32 cellular contexts compared by ENCODE assay signal in genomic region chr7:26560857-26561256, GRCh38.
"Had no signal": no experiment of that assay in that cellular context is flagged by ENCODE, and none has a peak within 500 bp of the region (broad histone marks: within the 10 kb centered on the region; RNA-seq: fewer than 3 reads in every experiment).

No MANE protein-coding gene starts in this region.

- ATAC-seq: activated CD4-positive, CD25-positive, alpha-beta regulatory T cell treated with anti-CD3 and anti-CD28 coated beads, Interleukin-2, amount 50 U/mL, for 24 hours; activated CD8-positive, alpha-beta T cell treated with anti-CD3 and anti-CD28 coated beads for 36 hours; activated T-cell treated with anti-CD3 and anti-CD28 coated beads, Interleukin-2, amount 50 U/mL, for 4 hours; activated T-helper 17 cell treated with anti-CD3 and anti-CD28 coated beads, Interleukin-2, amount 50 U/mL, for 72 hours; esophagus mucosa; heart left ventricle had no signal

- H3K27ac Mint-ChIP-seq: activated B cell treated with CpG ODN at 0.5 μM for 24 hours; activated CD8-positive, alpha-beta T cell treated with anti-CD3 and anti-CD28 coated beads for 36 hours; activated naive CD8-positive, alpha-beta T cell; activated T-helper 17 cell treated with anti-CD3 and anti-CD28 coated beads, Interleukin-2, amount 50 U/mL, for 72 hours; dendritic cell treated with granulocyte-macrophage colony-stimulating factor and Interleukin-4, amounts not matched to agents 40 ng/mL and 50 ng/mL, for 4 days; endodermal cell had no signal

- H3K27me3 ChIP-seq: cardiac muscle cell had no signal

- H3K9me3 Mint-ChIP-seq: activated CD8-positive, alpha-beta T cell treated with anti-CD3 and anti-CD28 coated beads for 36 hours; activated T-cell treated with anti-CD3 and anti-CD28 coated beads, Interleukin-2, amount 50 U/mL, for 4 hours; activated T-helper 17 cell treated with anti-CD3 and anti-CD28 coated beads, Interleukin-2, amount 50 U/mL, for 72 hours; dendritic cell treated with granulocyte-macrophage colony-stimulating factor and Interleukin-4, amounts not matched to agents 40 ng/mL and 50 ng/mL, for 4 days; endodermal cell had no signal

- FAIRE-seq: astrocyte, frontal cortex, TTC549 had no signal

- H3K4me3 Mint-ChIP-seq: activated B cell treated with CpG ODN at 0.5 μM for 24 hours; activated CD8-positive, alpha-beta T cell treated with anti-CD3 and anti-CD28 coated beads for 36 hours; activated naive CD8-positive, alpha-beta T cell; activated T-cell treated with anti-CD3 and anti-CD28 coated beads, Interleukin-2, amount 50 U/mL, for 4 hours; activated T-helper 17 cell treated with anti-CD3 and anti-CD28 coated beads, Interleukin-2, amount 50 U/mL, for 72 hours; dendritic cell treated with granulocyte-macrophage colony-stimulating factor and Interleukin-4, amounts not matched to agents 40 ng/mL and 50 ng/mL, for 4 days; endodermal cell had no signal

- H3K4me3 ChIP-seq: cardiac muscle cell, coronary artery, dorsolateral prefrontal cortex, heart left ventricle had no signal

- H3K4me1 ChIP-seq: heart left ventricle had no signal

- DNase-seq: activated B cell treated with CpG ODN at 0.5 μM for 24 hours; activated CD4-positive, alpha-beta T cell treated with anti-CD3 and anti-CD28 coated beads for 48 hours; activated CD4-positive, alpha-beta T cell treated with anti-CD3 and anti-CD28 coated beads, Interleukin-2, amount 50 U/mL, for 1 hour; activated CD4-positive, alpha-beta T cell treated with anti-CD3 and anti-CD28 coated beads, Interleukin-2, amount 50 U/mL, for 48 hours; activated CD8-positive, alpha-beta memory T cell treated with anti-CD3 and anti-CD28 coated beads for 24 hours; activated CD8-positive, alpha-beta T cell treated with anti-CD3 and anti-CD28 coated beads for 36 hours; activated effector memory CD4-positive, alpha-beta T cell treated with Interleukin-2 at 50 U/mL for 16 hours; activated gamma-delta T cell treated with Interleukin-2 at 50 U/mL for 16 hours; activated naive CD4-positive, alpha-beta T cell treated with anti-CD3 and anti-CD28 coated beads, Interleukin-2, amount 50 U/mL, for 16 hours; activated naive CD4-positive, alpha-beta T cell treated with Interleukin-2 at 50 U/mL for 16 hours; activated T-cell treated with anti-CD3 and anti-CD28 coated beads, Interleukin-2, amount 50 U/mL, for 4 hours; amniotic stem cell; anterior cingulate cortex; central memory CD4-positive, alpha-beta T cell; cerebellar nuclear complex; dorsolateral prefrontal cortex; effector memory CD4-positive, alpha-beta T cell; endodermal cell; foreskin fibroblast; heart left ventricle; T-helper 2 cell had no signal

- H3K36me3 ChIP-seq: cardiac muscle cell, heart left ventricle had no signal

- H3K9me3 ChIP-seq: heart left ventricle had no signal

- H3K4me1 Mint-ChIP-seq: activated B cell treated with CpG ODN at 0.5 μM for 24 hours; activated T-helper 17 cell treated with anti-CD3 and anti-CD28 coated beads, Interleukin-2, amount 50 U/mL, for 72 hours had no signal

- H3K27ac ChIP-seq: cardiac muscle cell, coronary artery, dorsolateral prefrontal cortex, heart left ventricle, VCaP had no signal
